ENCODE assay signal across 7 cellular contexts in genomic region chr17:38606646-38607611, GRCh38. TPM values are rescaled to one million over a fixed set of nuclear protein-coding genes. Genes with fewer than 3 reads are reported as not detected.
DNase-seq lines count a peak whose midpoint lies in the region; ATAC-seq and TF ChIP-seq lines count a peak whose summit lies in the region.

No MANE protein-coding gene starts in this region.

- DNase-seq in stomach (peak; percentile 49), HCEC 1CT (no peak), ACHN (no peak)

- H3K27ac ChIP-seq in KMS-11 (no peak overlapping the region), stomach (peak overlapping the region in 1 of 5 donors; percentile 59)

- no peaks in the 10 kb centered on the region for H3K79me2 ChIP-seq in KMS-11 (ENCODE audit: insufficient read depth, low read depth)

- in situ Hi-C loops in ACHN (cut with HindIII; ENCODE audit: low pct_ligation_motif_present, low pct_unique_long_range_greater_than_20kb, low sequenced_read_pairs), result no loop called here

- peak overlapping the region; percentile 96 for H2AFZ ChIP-seq in KMS-11 (ENCODE audit: low read depth)

- H3K36me3 ChIP-seq in KMS-11 (ENCODE audit: insufficient read depth) (no peaks in the 10 kb centered on the region), stomach (no peaks in the 10 kb centered on the region)

- WGBS in stomach, 5 donors, result 6 to 13% (median 10%) methylated on average over 20 to 30 of the region's 30 CpGs

- intact Hi-C loops in stomach (cut with DNase I; ENCODE audit: low total_unique reads), result no loop called here

- H3K4me1 Mint-ChIP-seq in activated T-helper 17 cell treated with anti-CD3 and anti-CD28 coated beads, Interleukin-2, amount 50 U/mL, for 72 hours, result peaks cover 3% of the 10 kb centered on the region

- no peak overlapping the region for H3K4me3 ChIP-seq in KMS-11 (IDR thresholded peaks at IDR 0.05; ENCODE audit: insufficient read depth, low read depth, low read length)
- H3K4me3 ChIP-seq in iPS-18c (ENCODE audit: insufficient read depth, low read depth, low read length), result peak overlapping the region; percentile 56
- H3K4me3 ChIP-seq in stomach, result peak overlapping the region; percentile 50 to 80 (median 66)

- H3K9me3 Mint-ChIP-seq in activated T-helper 17 cell treated with anti-CD3 and anti-CD28 coated beads, Interleukin-2, amount 50 U/mL, for 72 hours, result no peaks in the 10 kb centered on the region

- H3K4me3 Mint-ChIP-seq in activated T-helper 17 cell treated with anti-CD3 and anti-CD28 coated beads, Interleukin-2, amount 50 U/mL, for 72 hours, result peak overlapping the region; percentile 60

- H3K27me3 Mint-ChIP-seq in activated T-helper 17 cell treated with anti-CD3 and anti-CD28 coated beads, Interleukin-2, amount 50 U/mL, for 72 hours, result peaks cover 46% of the 10 kb centered on the region

- H3K9me3 ChIP-seq in iPS-18c (ENCODE audit: control insufficient read depth, insufficient read depth, low read length) (no peaks in the 10 kb centered on the region), stomach (peaks cover 0 to 4% (median 3%) of the 10 kb centered on the region in 4 donors)

- H3K27me3 ChIP-seq in KMS-11 (ENCODE audit: insufficient read depth, low read depth) (peaks cover 29% of the 10 kb centered on the region; the same call in 1 of the 2 replicates), stomach (peaks cover 4 to 98% (median 59%) of the 10 kb centered on the region in 3 donors)

- H3K4me1 ChIP-seq in KMS-11 (ENCODE audit: low read depth, poor library complexity, severe bottlenecking) (peaks cover 8% of the 10 kb centered on the region), stomach (peaks cover 11 to 40% (median 31%) of the 10 kb centered on the region in 4 donors)

- TF ChIP-seq CTCF in KMS-11 (conservative IDR thresholded peaks at IDR 0.05; ENCODE audit: low read depth, low read length) (peak; percentile 51), stomach (IDR thresholded peaks at IDR 0.05) (peak in 1 of 7 experiments; percentile 36)

- no peak for TF ChIP-seq EP300 in stomach (IDR thresholded peaks at IDR 0.05)

- TF ChIP-seq POLR2A in stomach (IDR thresholded peaks at IDR 0.05), result no peak

- H3K9ac ChIP-seq in KMS-11, result peak overlapping the region; percentile 85; the same call in 1 of the 2 replicates

- ATAC-seq in activated T-helper 17 cell treated with anti-CD3 and anti-CD28 coated beads, Interleukin-2, amount 50 U/mL, for 72 hours (replicated peaks), result no peak
- no peak for ATAC-seq in HG02852 (IDR thresholded peaks at IDR 0.05; ENCODE audit: unreplicated experiment)

- H4K20me1 ChIP-seq in KMS-11 (ENCODE audit: insufficient read depth), result no peaks in the 10 kb centered on the region

- no peak overlapping the region for H3K27ac Mint-ChIP-seq in activated T-helper 17 cell treated with anti-CD3 and anti-CD28 coated beads, Interleukin-2, amount 50 U/mL, for 72 hours

- no peaks in the 10 kb centered on the region for H3K36me3 Mint-ChIP-seq in activated T-helper 17 cell treated with anti-CD3 and anti-CD28 coated beads, Interleukin-2, amount 50 U/mL, for 72 hours (ENCODE audit: low read depth)

- H3K4me2 ChIP-seq in KMS-11, result peak overlapping the region; percentile 69

RNA-seq across cellular contexts. Expression of gene SRCIN1, which starts 1.2 kb away (rescaled TPM):
- under 1 TPM in 1 of 2 donors, not detected in 1; 0.71 TPM for total RNA-seq in activated T-helper 17 cell treated with anti-CD3 and anti-CD28 coated beads, Interleukin-2, amount 50 U/mL, for 72 hours
- 10 to 100 TPM in 2 of 5 donors, 1 to 10 TPM in 1, under 1 TPM in 2; 0.29 to 21.9 (median 1.1) TPM for total RNA-seq in stomach
- polyA plus RNA-seq in stomach, result 1 to 10 TPM; 1.8 to 2.1 (median 1.9) TPM
